16 cellular contexts compared by ENCODE assay signal in the genomic region with DNA sequence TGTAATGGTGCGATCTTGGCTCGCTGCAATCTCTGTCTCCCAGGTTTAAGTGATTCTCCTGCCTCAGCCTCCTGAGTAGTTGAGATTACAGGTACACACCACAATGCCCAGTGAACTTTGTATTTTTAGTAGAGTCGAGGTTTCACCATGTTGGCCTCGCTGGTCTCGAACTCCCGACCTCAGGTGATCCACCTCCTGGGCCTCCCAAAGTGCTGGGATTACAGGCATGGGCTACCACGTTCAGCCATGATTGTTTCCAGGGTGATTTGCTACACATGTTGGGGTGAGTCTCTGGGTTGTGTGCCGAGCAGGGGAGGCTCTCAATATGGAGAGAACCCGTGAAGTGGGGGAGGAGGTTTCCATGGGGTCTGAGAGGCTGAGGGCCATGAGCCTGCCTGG. TPM values are rescaled to one million over a fixed set of nuclear protein-coding genes. Genes with fewer than 3 reads are reported as not detected.
DNase-seq lines count a peak whose midpoint lies in the region; ATAC-seq and FAIRE-seq lines count a peak whose summit lies in the region.
"Had no signal": no experiment of that assay in that cellular context is flagged by ENCODE, and none has a peak within 500 bp of the region (broad histone marks: within the 10 kb centered on the region; RNA-seq: fewer than 3 reads in every experiment).

No MANE protein-coding gene starts in this region.

- peaks cover 59 to 80% (median 68%) of the 10 kb centered on the region in 10 experiments for H3K4me1 ChIP-seq in BLaER1 treated with 17β-estradiol and CSF1 and Interleukin-3, amounts not matched to agents 10 nM and 100 nM
- peaks cover 0 to 3% of the 10 kb centered on the region in 2 donors for H3K4me1 ChIP-seq in mucosa of rectum (ENCODE audit: control insufficient read depth in 2 of 2, insufficient read depth in 2 of 2, low read length in 2 of 2)
- H3K4me1 ChIP-seq: SJSA1 had no signal

- H3K9me3 Mint-ChIP-seq in activated T-helper 1 cell treated with anti-CD3 and anti-CD28 coated beads, Interleukin-12 subunit alpha, Interleukin-12 subunit beta, Interleukin-2, Interleukin-4 antibody, amounts not matched to agents 30 ng/mL and 10 ng/mL and 1 ng/mL, durations not matched to agents 14 hours and 24 hours and 36 hours = peaks cover 3% of the 10 kb centered on the region

- H3K4me2 ChIP-seq in BLaER1 treated with 17β-estradiol and CSF1 and Interleukin-3, amounts not matched to agents 10 nM and 100 nM = peak overlapping the region; percentile 88 to 99 (median 95)

- H3K9ac ChIP-seq in BLaER1 treated with 17β-estradiol and CSF1 and Interleukin-3, amounts not matched to agents 10 nM and 100 nM = peak overlapping the region; percentile 87 to 96 (median 89)
- H3K9ac ChIP-seq in mucosa of rectum (ENCODE audit: low read depth in 1 of 2, low read length in 2 of 2) = peak overlapping the region in 1 of 2 donors; percentile 45

- FAIRE-seq in frontal cortex (lab: Jason Lieb, UNC) = no peak

- peak overlapping the region; percentile 93 for H3K27ac Mint-ChIP-seq in activated T-helper 1 cell treated with anti-CD3 and anti-CD28 coated beads, Interleukin-12 subunit alpha, Interleukin-12 subunit beta, Interleukin-2, Interleukin-4 antibody, amounts not matched to agents 30 ng/mL and 10 ng/mL and 1 ng/mL, durations not matched to agents 14 hours and 24 hours and 36 hours
- H3K27ac Mint-ChIP-seq: mesothelial cell of epicardium had no signal

- intact Hi-C loops in activated T-helper 1 cell treated with anti-CD3 and anti-CD28 coated beads, Interleukin-12 subunit alpha, Interleukin-12 subunit beta, Interleukin-2, Interleukin-4 antibody, amounts not matched to agents 30 ng/mL and 10 ng/mL and 1 ng/mL, durations not matched to agents 14 hours and 24 hours and 36 hours (cut with micrococcal nuclease) = loop anchor here (1.0 to 5.0 kb wide), 2 partner anchors 8 to 199 kb away; partner anchors contain the start of gene TGFB1

- peaks cover 9 to 48% (median 19%) of the 10 kb centered on the region in 11 experiments; a peak in 17 of 22 replicates for H3K36me3 ChIP-seq in BLaER1 treated with 17β-estradiol and CSF1 and Interleukin-3, amounts not matched to agents 10 nM and 100 nM
- H3K36me3 ChIP-seq in mucosa of rectum (ENCODE audit: control insufficient read depth in 2 of 2, insufficient read depth in 2 of 2, low read length in 2 of 2) = no peaks in the 10 kb centered on the region
- H3K36me3 ChIP-seq: SJSA1 had no signal

- peak overlapping the region; percentile 91 for H3K4me3 Mint-ChIP-seq in activated T-helper 1 cell treated with anti-CD3 and anti-CD28 coated beads, Interleukin-12 subunit alpha, Interleukin-12 subunit beta, Interleukin-2, Interleukin-4 antibody, amounts not matched to agents 30 ng/mL and 10 ng/mL and 1 ng/mL, durations not matched to agents 14 hours and 24 hours and 36 hours
- H3K4me3 Mint-ChIP-seq: mesothelial cell of epicardium had no signal

- DNase-seq in activated T-helper 1 cell treated with anti-CD3 and anti-CD28 coated beads, Interleukin-12 subunit alpha, Interleukin-12 subunit beta, Interleukin-2, Interleukin-4 antibody, amounts not matched to agents 30 ng/mL and 10 ng/mL and 1 ng/mL, durations not matched to agents 14 hours and 24 hours and 36 hours (ENCODE audit: low spot score) = no peak
- DNase-seq in NCI-H524 (lab: John Stamatoyannopoulos, UW) = no peak
- no peak for DNase-seq in frontal cortex (ENCODE audit: low spot score in 2 of 2)
- no peak for DNase-seq in DMS79 treated with DMSO at 0.1 percent for 48 hours (lab: John Stamatoyannopoulos, UW)
- DNase-seq: C1 segment of cervical spinal cord; Kasumi-1; NCI-H2081; NCI-H82; stimulated activated CD4-positive, alpha-beta T cell treated with anti-CD3 and anti-CD28 coated beads, Interleukin-1b, Interleukin-23, amount 100 ng/mL, for 48 hours had no signal

- peaks cover 0 to 11% (median 9%) of the 10 kb centered on the region in 11 experiments; a peak in 16 of 22 replicates for H3K9me3 ChIP-seq in BLaER1 treated with 17β-estradiol and CSF1 and Interleukin-3, amounts not matched to agents 10 nM and 100 nM (replicated peaks in 1 of 11)
- H3K9me3 ChIP-seq in mucosa of rectum (ENCODE audit: control insufficient read depth in 2 of 2, low read length in 2 of 2) = no peaks in the 10 kb centered on the region
- H3K9me3 ChIP-seq: SJSA1 had no signal

- peaks cover 44% of the 10 kb centered on the region for H3K36me3 Mint-ChIP-seq in activated T-helper 1 cell treated with anti-CD3 and anti-CD28 coated beads, Interleukin-12 subunit alpha, Interleukin-12 subunit beta, Interleukin-2, Interleukin-4 antibody, amounts not matched to agents 30 ng/mL and 10 ng/mL and 1 ng/mL, durations not matched to agents 14 hours and 24 hours and 36 hours (ENCODE audit: low read depth)

- H3K27me3 Mint-ChIP-seq in activated T-helper 1 cell treated with anti-CD3 and anti-CD28 coated beads, Interleukin-12 subunit alpha, Interleukin-12 subunit beta, Interleukin-2, Interleukin-4 antibody, amounts not matched to agents 30 ng/mL and 10 ng/mL and 1 ng/mL, durations not matched to agents 14 hours and 24 hours and 36 hours (ENCODE audit: insufficient read depth) = no peaks in the 10 kb centered on the region

- no peaks in the 10 kb centered on the region for H3K27me3 ChIP-seq in BLaER1 treated with 17β-estradiol and CSF1 and Interleukin-3, amounts not matched to agents 10 nM and 100 nM
- peaks cover 4 to 10% of the 10 kb centered on the region in 2 donors for H3K27me3 ChIP-seq in mucosa of rectum (ENCODE audit: control insufficient read depth in 2 of 2, insufficient read depth in 2 of 2, low read length in 2 of 2)

- peak overlapping the region; percentile 68 to 95 (median 78) for H3K4me3 ChIP-seq in BLaER1 treated with 17β-estradiol and CSF1 and Interleukin-3, amounts not matched to agents 10 nM and 100 nM
- H3K4me3 ChIP-seq in GM08714 (ENCODE audit: low read length) = peak overlapping the region; percentile 98
- H3K4me3 ChIP-seq in mucosa of rectum (ENCODE audit: low read length in 2 of 2) = peak overlapping the region; percentile 9 to 70
- H3K4me3 ChIP-seq: SJSA1 had no signal

- H4K20me1 ChIP-seq in BLaER1 treated with 17β-estradiol and CSF1 and Interleukin-3, amounts not matched to agents 10 nM and 100 nM = no peaks in the 10 kb centered on the region

- peak overlapping the region; percentile 82 to 99 (median 91) for H3K27ac ChIP-seq in BLaER1 treated with 17β-estradiol and CSF1 and Interleukin-3, amounts not matched to agents 10 nM and 100 nM
- H3K27ac ChIP-seq in mucosa of rectum (ENCODE audit: low read depth in 2 of 2, low read length in 2 of 2) = peak overlapping the region; percentile 66 to 81
- H3K27ac ChIP-seq: SJSA1 had no signal

- peaks cover 75% of the 10 kb centered on the region for H3K4me1 Mint-ChIP-seq in activated T-helper 1 cell treated with anti-CD3 and anti-CD28 coated beads, Interleukin-12 subunit alpha, Interleukin-12 subunit beta, Interleukin-2, Interleukin-4 antibody, amounts not matched to agents 30 ng/mL and 10 ng/mL and 1 ng/mL, durations not matched to agents 14 hours and 24 hours and 36 hours (ENCODE audit: low read depth)
- H3K4me1 Mint-ChIP-seq: mesothelial cell of epicardium had no signal

- no peak for ATAC-seq in HG02798 (IDR thresholded peaks at IDR 0.05; ENCODE audit: poor library complexity, unreplicated experiment)
- ATAC-seq: activated CD4-positive, CD25-positive, alpha-beta regulatory T cell treated with anti-CD3 and anti-CD28 coated beads, Interleukin-2, amount 50 U/mL, for 24 hours had no signal

RNA-seq across cellular contexts. Expression of gene CEACAM21, which starts 24.8 kb away (rescaled TPM):
- 34.1 and 38.5 TPM in 2 replicates for total RNA-seq in activated T-helper 1 cell treated with anti-CD3 and anti-CD28 coated beads, Interleukin-12 subunit alpha, Interleukin-12 subunit beta, Interleukin-2, Interleukin-4 antibody, amounts not matched to agents 30 ng/mL and 10 ng/mL and 1 ng/mL, durations not matched to agents 14 hours and 24 hours and 36 hours
- total RNA-seq in frontal cortex = 1.2 TPM
- total RNA-seq: mesothelial cell of epicardium, SJSA1 had no signal

Comparison
In these comparisons a context has a peak if more than half of its experiments do, and no peak if none do; other contexts are left out.
1. H3K4me3 ChIP-seq: peak in every context shown above with its lines; median percentile 98 in GM08714; 78 in BLaER1 treated with 17β-estradiol and CSF1 and Interleukin-3, amounts not matched to agents 10 nM and 100 nM; 40 in mucosa of rectum.
2. RNA of gene CEACAM21, which starts 24.8 kb away (total RNA-seq): 34.1 to 38.5 TPM in activated T-helper 1 cell treated with anti-CD3 and anti-CD28 coated beads, Interleukin-12 subunit alpha, Interleukin-12 subunit beta, Interleukin-2, Interleukin-4 antibody, amounts not matched to agents 30 ng/mL and 10 ng/mL and 1 ng/mL, durations not matched to agents 14 hours and 24 hours and 36 hours; 1.2 TPM in frontal cortex (single experiment); every median in the first group is over 10 times any median in the second.